ENCODE assay signal across 10 cellular contexts in the genomic region with DNA sequence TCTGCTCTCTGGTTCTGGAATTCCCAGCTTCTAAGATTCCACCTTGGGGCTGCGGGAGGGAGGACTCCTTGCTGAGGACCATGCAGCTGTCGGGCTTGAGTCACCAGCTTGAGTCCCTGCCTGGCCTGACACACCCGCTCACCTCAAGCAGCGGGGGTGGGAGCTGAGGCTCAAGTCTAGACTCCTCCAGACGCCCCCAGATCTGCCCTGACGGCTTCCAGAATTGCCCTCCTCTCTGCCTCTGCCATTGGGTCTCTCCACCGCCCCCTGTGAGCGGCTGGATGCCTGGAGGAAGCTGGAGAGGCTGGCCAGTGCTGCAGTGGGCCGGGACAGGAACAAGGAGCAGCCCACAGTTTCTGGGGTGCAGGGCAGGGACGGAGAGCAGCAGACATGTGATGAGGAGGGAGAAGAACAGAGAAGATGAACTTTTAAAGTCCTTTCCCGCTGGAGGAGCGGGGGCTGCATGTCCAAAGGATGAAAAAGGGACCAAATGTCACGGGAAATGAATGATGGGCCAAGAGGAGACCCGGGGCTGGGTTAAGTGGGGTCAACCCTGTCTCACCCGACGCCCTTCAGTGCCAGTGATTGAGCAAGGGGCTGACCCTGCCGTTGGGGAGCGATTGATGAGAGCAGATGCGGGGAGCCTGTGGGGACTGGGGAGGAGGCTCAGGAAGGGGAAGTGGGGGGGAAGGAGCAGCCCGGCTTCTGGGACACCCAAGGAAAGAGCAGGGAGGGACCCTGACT. TPM values are rescaled to one million over a fixed set of nuclear protein-coding genes. Genes with fewer than 3 reads are reported as not detected.
DNase-seq lines count a peak whose midpoint lies in the region; ATAC-seq, FAIRE-seq and TF ChIP-seq lines count a peak whose summit lies in the region.
"Had no signal": no experiment of that assay in that cellular context is flagged by ENCODE, and none has a peak within 500 bp of the region (broad histone marks: within the 10 kb centered on the region; RNA-seq: fewer than 3 reads in every experiment).

No MANE protein-coding gene starts in this region.

- H2AFZ ChIP-seq in HepG2 (ENCODE audit: low read length) (no peak overlapping the region), Karpas-422 (ENCODE audit: low read length) (no peak overlapping the region)

- CTCF ChIA-PET in HepG2 (lab: Yijun Ruan, JAX; ENCODE audit: low intra/inter-chr PET ratio, low total read pairs) (interaction anchor here (4.7 kb wide), 1 partner anchor 34 kb away, joined by 119 read pairs; the partner anchor contains the start of genes ISG20L2 and METTL25B), T-cell (lab: Charles Lee) (interaction anchor here (0.8 to 6.2 kb wide), 2 partner anchors 34 to 35 kb away, joined by 4 to 68 read pairs; partner anchors contain the start of genes ISG20L2 (in 1 of the 2) and METTL25B (in 1 of the 2))

- no peak overlapping the region for H3K4me2 ChIP-seq in HepG2 (ENCODE audit: low read depth, low read length)
- no peak overlapping the region for H3K4me2 ChIP-seq in Karpas-422 (ENCODE audit: low read depth, low read length, poor library complexity, severe bottlenecking)

- H4K20me1 ChIP-seq in HepG2 (ENCODE audit: insufficient read depth, low read length): no peaks in the 10 kb centered on the region
- no peaks in the 10 kb centered on the region for H4K20me1 ChIP-seq in Karpas-422 (ENCODE audit: insufficient read depth, low read depth, low read length)

- peaks cover 14 to 47% of the 10 kb centered on the region in 2 experiments for H3K27me3 ChIP-seq in HepG2 (ENCODE audit: control insufficient read depth in 1 of 2, insufficient read depth in 2 of 2, low read length in 2 of 2)
- H3K27me3 ChIP-seq in right lobe of liver: peaks cover 0 to 5% of the 10 kb centered on the region in 2 donors
- peaks cover 20% of the 10 kb centered on the region for H3K27me3 ChIP-seq in iPS-18a (ENCODE audit: control insufficient read depth, insufficient read depth, low read length)
- no peaks in the 10 kb centered on the region for H3K27me3 ChIP-seq in vagina
- H3K27me3 ChIP-seq in Karpas-422 (ENCODE audit: low read length): no peaks in the 10 kb centered on the region

- H3K4me1 Mint-ChIP-seq in T-cell: peaks cover 20 to 28% (median 22%) of the 10 kb centered on the region in 3 donors

- WGBS in HepG2 (ENCODE audit: low lambda C conversion rate): 8% methylated on average over 18 of the region's 20 CpGs
- 14% methylated on average over 19 of the region's 20 CpGs for WGBS in right lobe of liver (ENCODE audit: insufficient coverage, low coverage, low lambda C conversion rate, missing lambda C conversion rate)

- in situ Hi-C loops in HepG2 (cut with HindIII; ENCODE audit: extremely low pct_ligation_motif_present, low pct_unique_long_range_greater_than_20kb): loop anchor here (10.0 kb wide), 2 partner anchors 173 to 233 kb away; partner anchors contain the start of genes LRRC71 and NTRK1

- no peak overlapping the region for H3K27ac ChIP-seq in HepG2 (ENCODE audit: extremely low read length, insufficient read depth, low read length)
- no peak overlapping the region for H3K27ac ChIP-seq in right lobe of liver
- H3K27ac ChIP-seq in iPS-18a (ENCODE audit: low read length): no peak overlapping the region
- peak overlapping the region; percentile 52 for H3K27ac ChIP-seq in vagina
- H3K27ac ChIP-seq in Karpas-422 (ENCODE audit: low read length): no peak overlapping the region

- H3K36me3 ChIP-seq in HepG2 (replicated peaks in 1 of 2; ENCODE audit: control insufficient read depth in 1 of 2, insufficient read depth in 2 of 2, low read length in 2 of 2): no peaks in the 10 kb centered on the region
- no peaks in the 10 kb centered on the region for H3K36me3 ChIP-seq in right lobe of liver
- H3K36me3 ChIP-seq in iPS-18a (ENCODE audit: control insufficient read depth, low read depth, low read length): no peaks in the 10 kb centered on the region
- no peaks in the 10 kb centered on the region for H3K36me3 ChIP-seq in vagina
- no peaks in the 10 kb centered on the region for H3K36me3 ChIP-seq in Karpas-422 (ENCODE audit: insufficient read depth, low read length)

- POLR2A ChIA-PET in HepG2 (lab: Yijun Ruan, JAX): interaction anchor here (0.7 to 2.0 kb wide), 3 partner anchors 15 to 37 kb away, joined by 3 to 5 read pairs (median 5); partner anchors contain the start of genes ISG20L2 and METTL25B
- POLR2A ChIA-PET in T-cell (lab: Charles Lee): no interaction called here

- no peak for TF ChIP-seq RAD21 in HepG2 (CRISPR knock-in tag; IDR thresholded peaks at IDR 0.05)

- no peak for FAIRE-seq in HepG2 (lab: Jason Lieb, UNC)

- intact Hi-C loops in HepG2 (cut with micrococcal nuclease; ENCODE audit: unreplicated experiment) (no loop called here), right lobe of liver (cut with DNase I) (no loop called here), vagina (cut with DNase I) (no loop called here)

- H3K9me3 ChIP-seq in HepG2 (ENCODE audit: low read length) (no peaks in the 10 kb centered on the region), right lobe of liver (no peaks in the 10 kb centered on the region), iPS-18a (ENCODE audit: control insufficient read depth, low read depth, low read length) (no peaks in the 10 kb centered on the region), vagina (no peaks in the 10 kb centered on the region), Karpas-422 (ENCODE audit: low read length) (no peaks in the 10 kb centered on the region)

- no TSS peak for BruUV-seq in HepG2 (replicated peaks; lab: Mats Ljungman, UMichigan)

- TF ChIP-seq EP300 in HepG2 (IDR thresholded peaks at IDR 0.05; ENCODE audit: low read depth in 2 of 2, low read length in 2 of 2) (no peak), HepG2 (CRISPR knock-in tag; IDR thresholded peaks at IDR 0.05; ENCODE audit: borderline replicate concordance) (no peak)

- ATAC-seq in HepG2 (peak; percentile 23), right lobe of liver (no peak), T-cell (replicated peaks in 1 of 4) (no peak)
- ATAC-seq: left cardiac atrium had no signal

- H3K9ac ChIP-seq in HepG2 (ENCODE audit: insufficient read depth, low read depth, low read length): no peak overlapping the region
- H3K9ac ChIP-seq in iPS-18a (ENCODE audit: low read length): peak overlapping the region; percentile 48
- H3K9ac ChIP-seq in Karpas-422 (ENCODE audit: low read length): no peak overlapping the region

- peak overlapping the region in 1 of 3 donors; percentile 14 for H3K4me3 Mint-ChIP-seq in T-cell

- H3K9me2 ChIP-seq in Karpas-422 (replicated peaks; ENCODE audit: insufficient read depth, low read length): no peaks in the 10 kb centered on the region

- no peaks in the 10 kb centered on the region for H3K36me3 Mint-ChIP-seq in T-cell

- no peak overlapping the region for H3K4me3 ChIP-seq in HepG2 (replicated peaks in 1 of 3; ENCODE audit: insufficient read depth in 1 of 3, low read depth in 2 of 3, low read length in 3 of 3)
- no peak overlapping the region for H3K4me3 ChIP-seq in right lobe of liver
- H3K4me3 ChIP-seq in iPS-18a (ENCODE audit: low read length): peak overlapping the region; percentile 52
- no peak overlapping the region for H3K4me3 ChIP-seq in vagina
- no peak overlapping the region for H3K4me3 ChIP-seq in Karpas-422 (ENCODE audit: low read length)

- DNase-seq in HepG2 (ENCODE audit: low spot score): no peak
- no peak for DNase-seq in right lobe of liver
- DNase-seq in UCSD-AML1 (lab: John Stamatoyannopoulos, UW; ENCODE audit: unreplicated experiment): peak; percentile 36
- DNase-seq in vagina (ENCODE audit: extremely low spot score in 2 of 2): no peak
- no peak for DNase-seq in T-cell
- no peak for DNase-seq in OCI-M1 (lab: John Stamatoyannopoulos, UW)
- DNase-seq in Karpas-422: no peak
- DNase-seq: left cardiac atrium, NCI-H2171 treated with DMSO at 0.1 percent for 48 hours had no signal

- TF ChIP-seq CTCF in HepG2 (CRISPR knock-in tag; IDR thresholded peaks at IDR 0.05) (no peak), right lobe of liver (IDR thresholded peaks at IDR 0.05) (no peak), vagina (IDR thresholded peaks at IDR 0.05) (no peak)

- H3K79me2 ChIP-seq in HepG2 (ENCODE audit: insufficient read depth, low read length) (no peaks in the 10 kb centered on the region), Karpas-422 (ENCODE audit: low read length) (no peaks in the 10 kb centered on the region)

- TF ChIP-seq POLR2A in HepG2 (IDR thresholded peaks at IDR 0.05; ENCODE audit: insufficient read depth in 1 of 2, low read depth in 2 of 2, low read length in 2 of 2): no peak
- no peak for TF ChIP-seq POLR2A in right lobe of liver (IDR thresholded peaks at IDR 0.05)
- no peak for TF ChIP-seq POLR2A in vagina (IDR thresholded peaks at IDR 0.05)

- H3K9me3 Mint-ChIP-seq in T-cell: no peaks in the 10 kb centered on the region

- H3K27ac Mint-ChIP-seq in T-cell: no peak overlapping the region

- H3K4me1 ChIP-seq in HepG2 (ENCODE audit: insufficient read depth, low read length) (peaks cover 40% of the 10 kb centered on the region), right lobe of liver (peaks cover 0 to 7% (median 0%) of the 10 kb centered on the region in 4 donors), iPS-18a (ENCODE audit: control insufficient read depth, low read depth, low read length) (peaks cover 53% of the 10 kb centered on the region), vagina (peaks cover 57% of the 10 kb centered on the region), Karpas-422 (ENCODE audit: low read length) (peaks cover 9% of the 10 kb centered on the region)

- peaks cover 48 to 68% of the 10 kb centered on the region in 2 donors for H3K27me3 Mint-ChIP-seq in T-cell

RNA-seq across cellular contexts. Expression of gene CRABP2, which starts 13.5 kb away (rescaled TPM):
- 0.21 and 0.60 TPM in 2 replicates for total RNA-seq in HepG2 (2016; rRNA removed; fragmentation: Illumina TruSeq; extraction: Trizol)
- not detected in 2 replicates for total RNA-seq in HepG2 (2016; cell fraction: cytosol; rRNA removed; fragmentation: Illumina TruSeq; extraction: Trizol; ENCODE audit: low read depth)
- 0.28 TPM in 1 of 2 replicates, not detected in the other for total RNA-seq in HepG2 (2016; cell fraction: insoluble cytoplasmic fraction; rRNA removed; fragmentation: Illumina TruSeq; extraction: Trizol)
- not detected in 2 replicates for total RNA-seq in HepG2 (2016; cell fraction: membrane; rRNA removed; fragmentation: Illumina TruSeq; extraction: Trizol)
- not detected in 2 replicates for total RNA-seq in HepG2 (2016; cell fraction: nucleus; rRNA removed; fragmentation: Illumina TruSeq; extraction: Trizol)
- polyA plus RNA-seq in HepG2 (2011; rRNA removed): 0.37 and 0.40 TPM in 2 replicates
- polyA plus RNA-seq in HepG2 (2011; cell fraction: cytosol; rRNA removed): 0.14 and 0.16 TPM in 2 replicates
- polyA plus RNA-seq in HepG2 (2011; cell fraction: nucleus; rRNA removed): 0.50 and 0.85 TPM in 2 replicates
- 1.3 TPM in 1 of 2 replicates, not detected in the other for polyA plus RNA-seq in HepG2 (2012)
- 0.24 TPM in 1 of 2 replicates, not detected in the other for polyA plus RNA-seq in HepG2 (2016; cell fraction: cytosol; fragmentation: Illumina TruSeq; extraction: Trizol; ENCODE audit: low read depth)
- polyA plus RNA-seq in HepG2 (2016; cell fraction: insoluble cytoplasmic fraction; fragmentation: Illumina TruSeq; extraction: Trizol; ENCODE audit: low read depth): 0.57 and 0.99 TPM in 2 replicates
- not detected in 2 replicates for polyA plus RNA-seq in HepG2 (2016; cell fraction: membrane; fragmentation: Illumina TruSeq; extraction: Trizol; ENCODE audit: low read depth)
- 0.51 and 1.8 TPM in 2 replicates for polyA plus RNA-seq in HepG2 (2016; cell fraction: nucleus; fragmentation: Illumina TruSeq; extraction: Trizol; ENCODE audit: insufficient read depth, low read depth)
- 1.2 TPM in 1 of 2 replicates, not detected in the other for polyA minus RNA-seq in HepG2 (2011; rRNA and poly(A)+ RNA removed; ENCODE audit: low replicate concordance)
- polyA minus RNA-seq in HepG2 (2011; cell fraction: cytosol; rRNA and poly(A)+ RNA removed): not detected in 2 replicates
- not detected in 2 replicates for polyA minus RNA-seq in HepG2 (2011; cell fraction: nucleus; rRNA and poly(A)+ RNA removed)
- under 1 TPM in 1 of 6 experiments, not detected in 5; 0.24 TPM for total RNA-seq in right lobe of liver
- 97.7 TPM for total RNA-seq in vagina
- 1 to 10 TPM in 4 of 5 donors, under 1 TPM in 1; 0.76 to 3.6 (median 1.6) TPM for total RNA-seq in T-cell
- 0.56 TPM in 1 of 2 replicates, not detected in the other for total RNA-seq in Karpas-422 (2014; rRNA removed; shearing (Covaris generic); ENCODE audit: low replicate concordance)

RNA-seq across cellular contexts. Expression of gene NES, which starts 14.6 kb away (rescaled TPM):
- total RNA-seq in HepG2 (2016; rRNA removed; fragmentation: Illumina TruSeq; extraction: Trizol) (12.7 and 16.6 TPM in 2 replicates), right lobe of liver (1 to 10 TPM; 1.1 to 7.5 (median 2.6) TPM), vagina (16.0 TPM), T-cell (under 1 TPM in 3 of 5 donors, not detected in 2; 0.10 to 0.35 (median 0.25) TPM)
- 0.30 and 0.53 TPM in 2 replicates for total RNA-seq in HepG2 (2016; cell fraction: cytosol; rRNA removed; fragmentation: Illumina TruSeq; extraction: Trizol; ENCODE audit: low read depth)
- total RNA-seq in HepG2 (2016; cell fraction: insoluble cytoplasmic fraction; rRNA removed; fragmentation: Illumina TruSeq; extraction: Trizol): 9.1 and 18.2 TPM in 2 replicates
- total RNA-seq in HepG2 (2016; cell fraction: membrane; rRNA removed; fragmentation: Illumina TruSeq; extraction: Trizol): 1.4 and 1.5 TPM in 2 replicates
- 11.7 and 13.1 TPM in 2 replicates for total RNA-seq in HepG2 (2016; cell fraction: nucleus; rRNA removed; fragmentation: Illumina TruSeq; extraction: Trizol)
- 1.7 and 2.5 TPM in 2 replicates for polyA plus RNA-seq in HepG2 (2011; rRNA removed)
- polyA plus RNA-seq in HepG2 (2011; cell fraction: cytosol; rRNA removed): 1.1 and 1.2 TPM in 2 replicates
- 9.3 and 9.7 TPM in 2 replicates for polyA plus RNA-seq in HepG2 (2011; cell fraction: nucleus; rRNA removed)
- 3.5 and 3.6 TPM in 2 replicates for polyA plus RNA-seq in HepG2 (2012)
- polyA plus RNA-seq in HepG2 (2016; cell fraction: cytosol; fragmentation: Illumina TruSeq; extraction: Trizol; ENCODE audit: low read depth): 0.32 and 0.38 TPM in 2 replicates
- 8.6 and 10.8 TPM in 2 replicates for polyA plus RNA-seq in HepG2 (2016; cell fraction: insoluble cytoplasmic fraction; fragmentation: Illumina TruSeq; extraction: Trizol; ENCODE audit: low read depth)
- 0.46 and 0.93 TPM in 2 replicates for polyA plus RNA-seq in HepG2 (2016; cell fraction: membrane; fragmentation: Illumina TruSeq; extraction: Trizol; ENCODE audit: low read depth)
- polyA plus RNA-seq in HepG2 (2016; cell fraction: nucleus; fragmentation: Illumina TruSeq; extraction: Trizol; ENCODE audit: insufficient read depth, low read depth): 27.3 and 27.7 TPM in 2 replicates
- 0.91 and 2.7 TPM in 2 replicates for polyA minus RNA-seq in HepG2 (2011; rRNA and poly(A)+ RNA removed; ENCODE audit: low replicate concordance)
- polyA minus RNA-seq in HepG2 (2011; cell fraction: cytosol; rRNA and poly(A)+ RNA removed): 2.4 and 2.5 TPM in 2 replicates
- polyA minus RNA-seq in HepG2 (2011; cell fraction: nucleus; rRNA and poly(A)+ RNA removed): 1.5 and 1.7 TPM in 2 replicates
- total RNA-seq in Karpas-422 (2014; rRNA removed; shearing (Covaris generic); ENCODE audit: low replicate concordance): not detected in 2 replicates

RNA-seq across cellular contexts. Expression of gene METTL25B, which starts 36.4 kb away (rescaled TPM):
- 8.1 and 11.9 TPM in 2 replicates for total RNA-seq in HepG2 (2016; rRNA removed; fragmentation: Illumina TruSeq; extraction: Trizol)
- 4.8 and 7.1 TPM in 2 replicates for total RNA-seq in HepG2 (2016; cell fraction: cytosol; rRNA removed; fragmentation: Illumina TruSeq; extraction: Trizol; ENCODE audit: low read depth)
- 8.7 and 14.6 TPM in 2 replicates for total RNA-seq in HepG2 (2016; cell fraction: insoluble cytoplasmic fraction; rRNA removed; fragmentation: Illumina TruSeq; extraction: Trizol)
- total RNA-seq in HepG2 (2016; cell fraction: membrane; rRNA removed; fragmentation: Illumina TruSeq; extraction: Trizol): 7.4 and 7.9 TPM in 2 replicates
- 8.7 and 16.4 TPM in 2 replicates for total RNA-seq in HepG2 (2016; cell fraction: nucleus; rRNA removed; fragmentation: Illumina TruSeq; extraction: Trizol)
- polyA plus RNA-seq in HepG2 (2011; rRNA removed): 24.0 and 26.3 TPM in 2 replicates
- polyA plus RNA-seq in HepG2 (2011; cell fraction: cytosol; rRNA removed): 15.1 and 18.0 TPM in 2 replicates
- polyA plus RNA-seq in HepG2 (2011; cell fraction: nucleus; rRNA removed): 45.6 and 53.5 TPM in 2 replicates
- 18.4 and 20.2 TPM in 2 replicates for polyA plus RNA-seq in HepG2 (2012)
- polyA plus RNA-seq in HepG2 (2016; cell fraction: cytosol; fragmentation: Illumina TruSeq; extraction: Trizol; ENCODE audit: low read depth): 4.1 and 5.6 TPM in 2 replicates
- 7.1 and 9.1 TPM in 2 replicates for polyA plus RNA-seq in HepG2 (2016; cell fraction: insoluble cytoplasmic fraction; fragmentation: Illumina TruSeq; extraction: Trizol; ENCODE audit: low read depth)
- polyA plus RNA-seq in HepG2 (2016; cell fraction: membrane; fragmentation: Illumina TruSeq; extraction: Trizol; ENCODE audit: low read depth): 6.4 and 8.1 TPM in 2 replicates
- 35.7 and 36.8 TPM in 2 replicates for polyA plus RNA-seq in HepG2 (2016; cell fraction: nucleus; fragmentation: Illumina TruSeq; extraction: Trizol; ENCODE audit: insufficient read depth, low read depth)
- 28.4 and 53.9 TPM in 2 replicates for polyA minus RNA-seq in HepG2 (2011; rRNA and poly(A)+ RNA removed; ENCODE audit: low replicate concordance)
- polyA minus RNA-seq in HepG2 (2011; cell fraction: cytosol; rRNA and poly(A)+ RNA removed): 9.3 and 11.1 TPM in 2 replicates
- polyA minus RNA-seq in HepG2 (2011; cell fraction: nucleus; rRNA and poly(A)+ RNA removed): 16.1 and 19.6 TPM in 2 replicates
- total RNA-seq in right lobe of liver: 10 to 100 TPM; 11.6 to 25.7 (median 20.6) TPM
- total RNA-seq in vagina: 17.7 TPM
- 10 to 100 TPM; 13.0 to 36.1 (median 32.3) TPM for total RNA-seq in T-cell
- 22.8 and 26.5 TPM in 2 replicates for total RNA-seq in Karpas-422 (2014; rRNA removed; shearing (Covaris generic); ENCODE audit: low replicate concordance)

RNA-seq across cellular contexts. Expression of gene ISG20L2, which starts 36.7 kb away (rescaled TPM):
- total RNA-seq in HepG2 (2016; rRNA removed; fragmentation: Illumina TruSeq; extraction: Trizol): 17.8 and 19.8 TPM in 2 replicates
- total RNA-seq in HepG2 (2016; cell fraction: cytosol; rRNA removed; fragmentation: Illumina TruSeq; extraction: Trizol; ENCODE audit: low read depth): 4.3 and 4.7 TPM in 2 replicates
- 17.0 and 17.7 TPM in 2 replicates for total RNA-seq in HepG2 (2016; cell fraction: insoluble cytoplasmic fraction; rRNA removed; fragmentation: Illumina TruSeq; extraction: Trizol)
- 13.2 and 14.0 TPM in 2 replicates for total RNA-seq in HepG2 (2016; cell fraction: membrane; rRNA removed; fragmentation: Illumina TruSeq; extraction: Trizol)
- total RNA-seq in HepG2 (2016; cell fraction: nucleus; rRNA removed; fragmentation: Illumina TruSeq; extraction: Trizol): 9.6 and 14.9 TPM in 2 replicates
- 21.3 and 22.8 TPM in 2 replicates for polyA plus RNA-seq in HepG2 (2011; rRNA removed)
- 14.8 and 16.6 TPM in 2 replicates for polyA plus RNA-seq in HepG2 (2011; cell fraction: cytosol; rRNA removed)
- polyA plus RNA-seq in HepG2 (2011; cell fraction: nucleus; rRNA removed): 7.5 and 8.0 TPM in 2 replicates
- 13.2 and 14.7 TPM in 2 replicates for polyA plus RNA-seq in HepG2 (2012)
- polyA plus RNA-seq in HepG2 (2016; cell fraction: cytosol; fragmentation: Illumina TruSeq; extraction: Trizol; ENCODE audit: low read depth): 4.2 and 5.1 TPM in 2 replicates
- polyA plus RNA-seq in HepG2 (2016; cell fraction: insoluble cytoplasmic fraction; fragmentation: Illumina TruSeq; extraction: Trizol; ENCODE audit: low read depth): 31.5 and 36.7 TPM in 2 replicates
- polyA plus RNA-seq in HepG2 (2016; cell fraction: membrane; fragmentation: Illumina TruSeq; extraction: Trizol; ENCODE audit: low read depth): 12.8 and 15.4 TPM in 2 replicates
- polyA plus RNA-seq in HepG2 (2016; cell fraction: nucleus; fragmentation: Illumina TruSeq; extraction: Trizol; ENCODE audit: insufficient read depth, low read depth): 21.4 and 24.7 TPM in 2 replicates
- polyA minus RNA-seq in HepG2 (2011; rRNA and poly(A)+ RNA removed; ENCODE audit: low replicate concordance): 27.7 and 116 TPM in 2 replicates
- polyA minus RNA-seq in HepG2 (2011; cell fraction: cytosol; rRNA and poly(A)+ RNA removed): 9.0 and 13.8 TPM in 2 replicates
- polyA minus RNA-seq in HepG2 (2011; cell fraction: nucleus; rRNA and poly(A)+ RNA removed): 11.8 and 21.6 TPM in 2 replicates
- total RNA-seq in right lobe of liver: 10 to 100 TPM; 10.3 to 14.1 (median 12.2) TPM
- 12.8 TPM for total RNA-seq in vagina
- total RNA-seq in T-cell: 10 to 100 TPM; 35.3 to 63.7 (median 44.3) TPM
- 17.9 and 18.4 TPM in 2 replicates for total RNA-seq in Karpas-422 (2014; rRNA removed; shearing (Covaris generic); ENCODE audit: low replicate concordance)

RNA-seq across cellular contexts. Expression of gene MRPL24, which starts 49.1 kb away (rescaled TPM):
- total RNA-seq in HepG2 (2016; rRNA removed; fragmentation: Illumina TruSeq; extraction: Trizol) (42.9 and 45.7 TPM in 2 replicates), right lobe of liver (10 to 100 TPM; 47.2 to 83.2 (median 61.4) TPM), vagina (40.0 TPM), T-cell (10 to 100 TPM; 23.8 to 66.6 (median 52.6) TPM)
- 18.3 and 22.1 TPM in 2 replicates for total RNA-seq in HepG2 (2016; cell fraction: cytosol; rRNA removed; fragmentation: Illumina TruSeq; extraction: Trizol; ENCODE audit: low read depth)
- 43.5 and 49.0 TPM in 2 replicates for total RNA-seq in HepG2 (2016; cell fraction: insoluble cytoplasmic fraction; rRNA removed; fragmentation: Illumina TruSeq; extraction: Trizol)
- total RNA-seq in HepG2 (2016; cell fraction: membrane; rRNA removed; fragmentation: Illumina TruSeq; extraction: Trizol): 21.2 and 21.3 TPM in 2 replicates
- total RNA-seq in HepG2 (2016; cell fraction: nucleus; rRNA removed; fragmentation: Illumina TruSeq; extraction: Trizol): 13.5 and 22.5 TPM in 2 replicates
- 37.7 and 38.1 TPM in 2 replicates for polyA plus RNA-seq in HepG2 (2011; rRNA removed)
- 28.3 and 29.4 TPM in 2 replicates for polyA plus RNA-seq in HepG2 (2011; cell fraction: cytosol; rRNA removed)
- polyA plus RNA-seq in HepG2 (2011; cell fraction: nucleus; rRNA removed): 15.0 and 17.2 TPM in 2 replicates
- polyA plus RNA-seq in HepG2 (2012): 29.0 TPM in 2 replicates
- 21.1 and 21.8 TPM in 2 replicates for polyA plus RNA-seq in HepG2 (2016; cell fraction: cytosol; fragmentation: Illumina TruSeq; extraction: Trizol; ENCODE audit: low read depth)
- 58.3 and 58.4 TPM in 2 replicates for polyA plus RNA-seq in HepG2 (2016; cell fraction: insoluble cytoplasmic fraction; fragmentation: Illumina TruSeq; extraction: Trizol; ENCODE audit: low read depth)
- 18.3 and 20.0 TPM in 2 replicates for polyA plus RNA-seq in HepG2 (2016; cell fraction: membrane; fragmentation: Illumina TruSeq; extraction: Trizol; ENCODE audit: low read depth)
- polyA plus RNA-seq in HepG2 (2016; cell fraction: nucleus; fragmentation: Illumina TruSeq; extraction: Trizol; ENCODE audit: insufficient read depth, low read depth): 39.4 and 46.6 TPM in 2 replicates
- polyA minus RNA-seq in HepG2 (2011; rRNA and poly(A)+ RNA removed; ENCODE audit: low replicate concordance): 13.2 and 67.4 TPM in 2 replicates
- polyA minus RNA-seq in HepG2 (2011; cell fraction: cytosol; rRNA and poly(A)+ RNA removed): 8.8 and 9.7 TPM in 2 replicates
- 5.7 and 8.6 TPM in 2 replicates for polyA minus RNA-seq in HepG2 (2011; cell fraction: nucleus; rRNA and poly(A)+ RNA removed)
- 102 and 113 TPM in 2 replicates for total RNA-seq in Karpas-422 (2014; rRNA removed; shearing (Covaris generic); ENCODE audit: low replicate concordance)

Comparison
In these comparisons a context has a peak if more than half of its experiments do, and no peak if none do; other contexts are left out.
1. RNA of gene CRABP2, which starts 13.5 kb away (total RNA-seq): 97.7 TPM in vagina (single experiment); 0.76 to 3.6 TPM in T-cell, 0.21 to 0.60 TPM in HepG2, 0.56 TPM in Karpas-422 and 0.24 TPM in right lobe of liver; every median in the first group is over 10 times any median in the second.